ENCODE assay signal across 26 cellular contexts in the genomic region with DNA sequence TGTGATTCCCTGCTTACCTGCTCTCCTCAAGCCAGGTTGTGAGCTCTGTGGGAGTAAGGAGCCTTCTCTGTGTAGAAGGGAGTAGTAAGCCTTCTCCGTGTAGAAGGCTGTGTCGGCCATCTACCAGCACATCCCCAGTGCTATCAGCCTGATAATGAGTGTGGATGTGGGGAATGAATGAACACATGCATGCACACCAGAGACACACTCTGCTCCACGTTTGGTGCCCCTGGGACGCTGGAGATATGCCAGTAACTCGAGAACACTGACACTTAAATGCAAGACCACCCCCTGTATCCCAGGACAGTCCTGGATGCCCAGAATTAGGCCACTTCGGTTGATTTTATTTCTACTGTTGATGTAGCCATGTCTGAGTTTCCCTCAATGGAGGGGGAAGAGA. TPM values are rescaled to one million over a fixed set of nuclear protein-coding genes. Genes with fewer than 3 reads are reported as not detected.
"Had no signal": no experiment of that assay in that cellular context is flagged by ENCODE, and none has a peak within 500 bp of the region (broad histone marks: within the 10 kb centered on the region; RNA-seq: fewer than 3 reads in every experiment).

No MANE protein-coding gene starts in this region.

- H3K36me3 ChIP-seq: ascending aorta, SJSA1 had no signal

- H3K27me3 ChIP-seq: ascending aorta, body of pancreas, SJSA1 had no signal

- DNase-seq: activated CD4-positive, alpha-beta T cell treated with anti-CD3 and anti-CD28 coated beads for 4 hours; activated CD4-positive, alpha-beta T cell treated with anti-CD3 and anti-CD28 coated beads, Interleukin-2, amount 50 U/mL, for 4 hours; activated CD8-positive, alpha-beta memory T cell treated with anti-CD3 and anti-CD28 coated beads for 24 hours; activated effector memory CD4-positive, alpha-beta T cell treated with anti-CD3 and anti-CD28 coated beads, Interleukin-2, amount 50 U/mL, for 16 hours; activated naive CD4-positive, alpha-beta T cell treated with Interleukin-2 at 50 U/mL for 16 hours; activated naive CD8-positive, alpha-beta T cell treated with anti-CD3 and anti-CD28 coated beads, Interleukin-2, amount 50 U/mL, for 24 hours; activated T-cell treated with anti-CD3 and anti-CD28 coated beads, Interleukin-2, amount 50 U/mL, for 4 hours; amniotic stem cell; body of pancreas; Karpas-422; NCI-H1105 treated with DMSO at 0.1 percent for 48 hours; NCI-H1436 treated with DMSO at 0.1 percent for 48 hours; NCI-H187; NCI-H2081; NCI-H510A treated with DMSO at 0.1 percent for 48 hours; PC-3; SHP77; SW 1271 had no signal

- FAIRE-seq: K562, RCC 7860 had no signal

- H3K4me1 Mint-ChIP-seq: activated naive CD8-positive, alpha-beta T cell treated with anti-CD3 and anti-CD28 coated beads, Interleukin-2, amount 50 U/mL, for 24 hours had no signal

- H3K4me1 ChIP-seq: ascending aorta, body of pancreas, SJSA1 had no signal

- H3K36me3 Mint-ChIP-seq: activated naive CD4-positive, alpha-beta T cell treated with anti-CD3 and anti-CD28 coated beads, Interleukin-2, amount 50 U/mL, for 72 hours had no signal

- H3K9me3 Mint-ChIP-seq: activated naive CD4-positive, alpha-beta T cell treated with anti-CD3 and anti-CD28 coated beads, Interleukin-2, amount 50 U/mL, for 72 hours; activated naive CD8-positive, alpha-beta T cell treated with anti-CD3 and anti-CD28 coated beads, Interleukin-2, amount 50 U/mL, for 24 hours; activated T-cell treated with anti-CD3 and anti-CD28 coated beads, Interleukin-2, amount 50 U/mL, for 4 hours had no signal

- H3K27ac ChIP-seq: ascending aorta, body of pancreas, SJSA1 had no signal

- ATAC-seq: activated CD4-positive, CD25-positive, alpha-beta regulatory T cell treated with anti-CD3 and anti-CD28 coated beads, Interleukin-2, amount 50 U/mL, for 24 hours; activated naive CD4-positive, alpha-beta T cell treated with anti-CD3 and anti-CD28 coated beads, Interleukin-2, amount 50 U/mL, for 72 hours; activated naive CD8-positive, alpha-beta T cell treated with anti-CD3 and anti-CD28 coated beads, Interleukin-2, amount 50 U/mL, for 24 hours; activated T-cell treated with anti-CD3 and anti-CD28 coated beads, Interleukin-2, amount 50 U/mL, for 4 hours; body of pancreas; K562; PC-3; SK-N-SH treated with all-trans-retinoic acid at 6 μM for 48 hours had no signal

- H3K4me3 ChIP-seq: ascending aorta, body of pancreas, K562, SJSA1 had no signal

- H3K9me3 ChIP-seq: ascending aorta, body of pancreas, SJSA1 had no signal

- H3K4me3 Mint-ChIP-seq: activated naive CD8-positive, alpha-beta T cell treated with anti-CD3 and anti-CD28 coated beads, Interleukin-2, amount 50 U/mL, for 24 hours; activated T-cell treated with anti-CD3 and anti-CD28 coated beads, Interleukin-2, amount 50 U/mL, for 4 hours had no signal

- H3K27ac Mint-ChIP-seq: activated naive CD4-positive, alpha-beta T cell treated with anti-CD3 and anti-CD28 coated beads, Interleukin-2, amount 50 U/mL, for 72 hours; activated naive CD8-positive, alpha-beta T cell treated with anti-CD3 and anti-CD28 coated beads, Interleukin-2, amount 50 U/mL, for 24 hours had no signal

RNA-seq across cellular contexts. Expression of a gene that starts 21.1 kb away (rescaled TPM):
- total RNA-seq: activated naive CD4-positive, alpha-beta T cell treated with anti-CD3 and anti-CD28 coated beads, Interleukin-2, amount 50 U/mL, for 72 hours; activated T-cell treated with anti-CD3 and anti-CD28 coated beads, Interleukin-2, amount 50 U/mL, for 4 hours; ascending aorta; body of pancreas; K562; PC-3; SJSA1; T-helper 1 cell treated with Interleukin-12 subunit alpha and Interleukin-12 subunit beta and Interleukin-4 antibody, amounts not matched to agents 30 ng/mL and 1 ng/mL, for 36 hours had no signal
- polyA plus RNA-seq: K562 had no signal
